In genomic region chr11:44243086-44243485, GRCh38 we compare ENCODE assay signal across 18 cellular contexts.
DNase-seq lines count a peak whose midpoint lies in the region; ATAC-seq and TF ChIP-seq lines count a peak whose summit lies in the region.
"Had no signal": no experiment of that assay in that cellular context is flagged by ENCODE, and none has a peak within 500 bp of the region (broad histone marks: within the 10 kb centered on the region; RNA-seq: fewer than 3 reads in every experiment).

No MANE protein-coding gene starts in this region.

- no peak for TF ChIP-seq POLR2A in thyroid gland (IDR thresholded peaks at IDR 0.05)

- H3K27me3 ChIP-seq in left ventricle myocardium inferior (ENCODE audit: low read depth): no peaks in the 10 kb centered on the region
- H3K27me3 ChIP-seq in heart right ventricle: no peaks in the 10 kb centered on the region
- H3K27me3 ChIP-seq in thyroid gland: no peaks in the 10 kb centered on the region
- H3K27me3 ChIP-seq: BLaER1, foreskin keratinocyte had no signal

- H3K4me3 ChIP-seq in left ventricle myocardium inferior (no peak overlapping the region), heart right ventricle (no peak overlapping the region), thyroid gland (replicated peaks in 1 of 3) (no peak overlapping the region)
- H3K4me3 ChIP-seq: BLaER1 had no signal

- TF ChIP-seq CTCF in left ventricle myocardium inferior (IDR thresholded peaks at IDR 0.05; ENCODE audit: borderline replicate concordance): no peak
- TF ChIP-seq CTCF in heart right ventricle (IDR thresholded peaks at IDR 0.05): no peak
- TF ChIP-seq CTCF in chondrocyte (IDR thresholded peaks at IDR 0.05): no peak
- no peak for TF ChIP-seq CTCF in mesothelial cell of epicardium (IDR thresholded peaks at IDR 0.05; ENCODE audit: unreplicated experiment)
- no peak for TF ChIP-seq CTCF in thyroid gland (IDR thresholded peaks at IDR 0.05)
- no peak for TF ChIP-seq CTCF in GM10248 (IDR thresholded peaks at IDR 0.05; ENCODE audit: control extremely low read depth, extremely low read depth, low read depth, missing control alignments)

- POLR2A ChIA-PET in GM10248 (lab: Yijun Ruan, JAX): no interaction called here

- WGBS in heart right ventricle, 2 donors: 65 to 69% methylated on average over 5 of the region's 5 CpGs
- 49% methylated on average over 5 of the region's 5 CpGs for WGBS in thyroid gland, 2 donors

- no peak for ATAC-seq in heart right ventricle
- ATAC-seq in activated T-cell treated with anti-CD3 and anti-CD28 coated beads, Interleukin-2, amount 50 U/mL, for 72 hours (replicated peaks in 1 of 2): no peak
- ATAC-seq in HG02970 (IDR thresholded peaks at IDR 0.05; ENCODE audit: low FRiP score, unreplicated experiment): no peak
- ATAC-seq: foreskin keratinocyte had no signal

- peaks cover 4% of the 10 kb centered on the region for H3K36me3 Mint-ChIP-seq in chondrocyte (ENCODE audit: low read depth)
- H3K36me3 Mint-ChIP-seq in mesothelial cell of epicardium: peaks cover 23% of the 10 kb centered on the region
- H3K36me3 Mint-ChIP-seq in activated T-cell treated with anti-CD3 and anti-CD28 coated beads, Interleukin-2, amount 50 U/mL, for 72 hours (ENCODE audit: insufficient read depth in 2 of 2): peaks cover 1 to 2% of the 10 kb centered on the region in 2 donors

- peak overlapping the region; percentile 64 for H3K27ac ChIP-seq in left ventricle myocardium inferior (replicated peaks)
- peak overlapping the region in 2 of 10 donors; percentile 22 to 48 for H3K27ac ChIP-seq in heart right ventricle
- peak overlapping the region; percentile 65 to 69 (median 67) for H3K27ac ChIP-seq in thyroid gland
- H3K27ac ChIP-seq: BLaER1, epithelial cell of prostate, foreskin keratinocyte had no signal

- peaks cover 72% of the 10 kb centered on the region for H3K4me1 ChIP-seq in left ventricle myocardium inferior
- peaks cover 16 to 67% (median 48%) of the 10 kb centered on the region in 9 donors for H3K4me1 ChIP-seq in heart right ventricle
- peaks cover 39 to 59% of the 10 kb centered on the region in 2 donors for H3K4me1 ChIP-seq in thyroid gland
- H3K4me1 ChIP-seq: BLaER1 had no signal

- intact Hi-C loops in left ventricle myocardium inferior (cut with micrococcal nuclease) (no loop called here), heart right ventricle (cut with DNase I) (no loop called here), thyroid gland (cut with DNase I) (no loop called here)

- H3K9me3 ChIP-seq in left ventricle myocardium inferior (replicated peaks) (no peaks in the 10 kb centered on the region), heart right ventricle (no peaks in the 10 kb centered on the region), thyroid gland (no peaks in the 10 kb centered on the region)
- H3K9me3 ChIP-seq: BLaER1 had no signal

- H3K27ac Mint-ChIP-seq in chondrocyte (ENCODE audit: unreplicated experiment) (peak overlapping the region; percentile 70), mesothelial cell of epicardium (peak overlapping the region; percentile 79)
- H3K27ac Mint-ChIP-seq in activated T-cell treated with anti-CD3 and anti-CD28 coated beads, Interleukin-2, amount 50 U/mL, for 72 hours: no peak overlapping the region
- H3K27ac Mint-ChIP-seq: activated CD4-positive, alpha-beta T cell treated with anti-CD3 and anti-CD28 coated beads, Interleukin-2, amount 10 ng/mL, durations not matched to agents 7 days and 5 days; T-helper 1 cell treated with Interleukin-12 subunit alpha and Interleukin-12 subunit beta and Interleukin-4 antibody, amounts not matched to agents 30 μg/mL and 1 μg/mL, for 36 hours had no signal

- H3K4me1 Mint-ChIP-seq in chondrocyte (ENCODE audit: low read depth): peaks cover 60% of the 10 kb centered on the region
- peaks cover 55% of the 10 kb centered on the region for H3K4me1 Mint-ChIP-seq in mesothelial cell of epicardium
- H3K4me1 Mint-ChIP-seq in activated T-cell treated with anti-CD3 and anti-CD28 coated beads, Interleukin-2, amount 50 U/mL, for 72 hours (ENCODE audit: low read depth): no peaks in the 10 kb centered on the region
- H3K4me1 Mint-ChIP-seq: activated CD4-positive, alpha-beta T cell treated with anti-CD3 and anti-CD28 coated beads, Interleukin-2, amount 10 ng/mL, durations not matched to agents 7 days and 5 days had no signal

- no peaks in the 10 kb centered on the region for H3K27me3 Mint-ChIP-seq in chondrocyte (ENCODE audit: low read depth)
- H3K27me3 Mint-ChIP-seq in mesothelial cell of epicardium (ENCODE audit: low read depth): no peaks in the 10 kb centered on the region
- H3K27me3 Mint-ChIP-seq in activated T-cell treated with anti-CD3 and anti-CD28 coated beads, Interleukin-2, amount 50 U/mL, for 72 hours (ENCODE audit: low read depth): no peaks in the 10 kb centered on the region
- H3K27me3 Mint-ChIP-seq: activated CD4-positive, alpha-beta T cell treated with anti-CD3 and anti-CD28 coated beads, Interleukin-2, amount 10 ng/mL, durations not matched to agents 7 days and 5 days had no signal

- H3K9me3 Mint-ChIP-seq in chondrocyte (ENCODE audit: low read depth) (no peaks in the 10 kb centered on the region), mesothelial cell of epicardium (no peaks in the 10 kb centered on the region)
- no peaks in the 10 kb centered on the region for H3K9me3 Mint-ChIP-seq in activated T-cell treated with anti-CD3 and anti-CD28 coated beads, Interleukin-2, amount 50 U/mL, for 72 hours
- H3K9me3 Mint-ChIP-seq: activated CD4-positive, alpha-beta T cell treated with anti-CD3 and anti-CD28 coated beads, Interleukin-2, amount 10 ng/mL, durations not matched to agents 7 days and 5 days; T-helper 1 cell treated with Interleukin-12 subunit alpha and Interleukin-12 subunit beta and Interleukin-4 antibody, amounts not matched to agents 30 μg/mL and 1 μg/mL, for 36 hours had no signal

- CTCF ChIA-PET in GM10248 (lab: Yijun Ruan, JAX): interaction anchor here (3.4 kb wide), 1 partner anchor 10 kb away, joined by 13 read pairs; no protein-coding TSS in a partner anchor

- peaks cover 15% of the 10 kb centered on the region for H3K36me3 ChIP-seq in left ventricle myocardium inferior
- peaks cover 0 to 34% (median 4%) of the 10 kb centered on the region in 9 donors for H3K36me3 ChIP-seq in heart right ventricle
- H3K36me3 ChIP-seq in thyroid gland: no peaks in the 10 kb centered on the region

- DNase-seq in left ventricle myocardium inferior: no peak
- DNase-seq in heart right ventricle: no peak
- no peak for DNase-seq in chondrocyte (ENCODE audit: low spot score)
- no peak for DNase-seq in mesothelial cell of epicardium (ENCODE audit: low spot score in 2 of 2, unreplicated experiment in 2 of 2)
- DNase-seq in thyroid gland: no peak
- DNase-seq in activated T-cell treated with anti-CD3 and anti-CD28 coated beads, Interleukin-2, amount 50 U/mL, for 72 hours: no peak
- no peak for DNase-seq in GM10248 (ENCODE audit: extremely low spot score)
- DNase-seq: activated CD4-positive, alpha-beta T cell treated with anti-CD3 and anti-CD28 coated beads, Interleukin-2, amount 10 ng/mL, durations not matched to agents 7 days and 5 days; Calu3; caudate nucleus; foreskin keratinocyte; hippocampal formation; NCI-H1694; NCI-H748 treated with DMSO at 0.1 percent for 48 hours had no signal

- H3K4me3 Mint-ChIP-seq in chondrocyte (ENCODE audit: unreplicated experiment) (no peak overlapping the region), mesothelial cell of epicardium (no peak overlapping the region)
- H3K4me3 Mint-ChIP-seq in activated T-cell treated with anti-CD3 and anti-CD28 coated beads, Interleukin-2, amount 50 U/mL, for 72 hours: no peak overlapping the region
- H3K4me3 Mint-ChIP-seq: activated CD4-positive, alpha-beta T cell treated with anti-CD3 and anti-CD28 coated beads, Interleukin-2, amount 10 ng/mL, durations not matched to agents 7 days and 5 days; T-helper 1 cell treated with Interleukin-12 subunit alpha and Interleukin-12 subunit beta and Interleukin-4 antibody, amounts not matched to agents 30 μg/mL and 1 μg/mL, for 36 hours had no signal
